In genomic region chr1:107865627-107866026, GRCh38 we compare ENCODE assay signal across 15 cellular contexts.
"Had no signal": no experiment of that assay in that cellular context is flagged by ENCODE, and none has a peak within 500 bp of the region (broad histone marks: within the 10 kb centered on the region; RNA-seq: fewer than 3 reads in every experiment).

No MANE protein-coding gene starts in this region.

- H3K4me3 Mint-ChIP-seq: brain; dendritic cell treated with granulocyte-macrophage colony-stimulating factor and Interleukin-4, amounts not matched to agents 40 ng/mL and 50 ng/mL, for 4 days; nephron; T-helper 1 cell treated with Interleukin-12 subunit alpha and Interleukin-12 subunit beta and Interleukin-4 antibody, amounts not matched to agents 30 μg/mL and 1 μg/mL, for 36 hours had no signal

- H3K9me3 Mint-ChIP-seq: dendritic cell treated with granulocyte-macrophage colony-stimulating factor and Interleukin-4, amounts not matched to agents 40 ng/mL and 50 ng/mL, for 4 days had no signal

- H3K27ac Mint-ChIP-seq: brain; nephron; T-helper 1 cell treated with Interleukin-12 subunit alpha and Interleukin-12 subunit beta and Interleukin-4 antibody, amounts not matched to agents 30 μg/mL and 1 μg/mL, for 36 hours had no signal

- H3K4me3 ChIP-seq: mucosa of descending colon had no signal

- ATAC-seq: activated naive CD4-positive, alpha-beta T cell treated with anti-CD3 and anti-CD28 coated beads, Interleukin-2, amount 50 U/mL, for 72 hours; left colon; mucosa of descending colon; sciatic nerve had no signal

- DNase-seq: activated effector memory CD4-positive, alpha-beta T cell treated with Interleukin-2 at 50 U/mL for 16 hours; activated T-cell treated with anti-CD3 and anti-CD28 coated beads, Interleukin-2, amount 50 U/mL, for 1 hour; amniotic stem cell; cerebellar nuclear complex; left colon; mucosa of descending colon; stimulated activated CD4-positive, alpha-beta T cell treated with anti-CD3 and anti-CD28 coated beads, Interleukin-2, amount 100 ng/mL, for 24 hours; stimulated activated naive CD4-positive, alpha-beta T cell treated with Interleukin-2 at 50 U/mL for 16 hours; trophoblast cell had no signal

- H3K27me3 Mint-ChIP-seq: brain; dendritic cell treated with granulocyte-macrophage colony-stimulating factor and Interleukin-4, amounts not matched to agents 40 ng/mL and 50 ng/mL, for 4 days had no signal

- H3K9me3 ChIP-seq: mucosa of descending colon had no signal
